ENCODE assay signal across 8 cellular contexts in genomic region chr19:6767081-6767356, GRCh38. TPM values are rescaled to one million over a fixed set of nuclear protein-coding genes. Genes with fewer than 3 reads are reported as not detected.
DNase-seq lines count a peak whose midpoint lies in the region; ATAC-seq, FAIRE-seq and TF ChIP-seq lines count a peak whose summit lies in the region.

No MANE protein-coding gene starts in this region.

- H3K27ac ChIP-seq in SK-N-SH (ENCODE audit: low read depth in 2 of 2, low read length in 1 of 2) (no peak overlapping the region), kidney (ENCODE audit: low read depth in 2 of 2, low read length in 2 of 2) (peak overlapping the region; percentile 41 to 60), transverse colon (peak overlapping the region; percentile 88 to 94 (median 90))

- peak overlapping the region; percentile 78; the same call in 1 of the 2 replicates for H2AFZ ChIP-seq in SK-N-SH (ENCODE audit: low read depth)

- H3K4me1 ChIP-seq in SK-N-SH (ENCODE audit: control insufficient read depth in 1 of 2, insufficient read depth in 2 of 2, low read depth in 1 of 2, low read length in 1 of 2) (no peaks in the 10 kb centered on the region; a peak in 2 of 4 replicates), kidney (ENCODE audit: control insufficient read depth in 1 of 2, insufficient read depth in 1 of 2, low read depth in 1 of 2, low read length in 2 of 2) (peaks cover 0 to 13% of the 10 kb centered on the region in 2 donors), transverse colon (peaks cover 0 to 24% (median 5%) of the 10 kb centered on the region in 4 donors)

- no peaks in the 10 kb centered on the region for H3K79me2 ChIP-seq in SK-N-SH (ENCODE audit: insufficient read depth)

- in situ Hi-C loops in transverse colon (cut with MboI; ENCODE audit: low pct_ligation_motif_present in 1 of 4, low pct_unique_long_range_greater_than_20kb in 1 of 4, low sequenced_read_pairs in 3 of 4), result no loop called here

- intact Hi-C loops in kidney (cut with DNase I), result no loop called here
- intact Hi-C loops in transverse colon (cut with DNase I; ENCODE audit: low total_unique reads), result no loop called here

- H3K4me3 ChIP-seq in SK-N-SH (ENCODE audit: low read depth in 2 of 2, low read length in 1 of 2) (peak overlapping the region; percentile 38; a peak in 2 of 4 replicates), kidney (ENCODE audit: low read length in 2 of 2) (peak overlapping the region; percentile 73 to 88), transverse colon (peak overlapping the region; percentile 25 to 61 (median 36))

- TF ChIP-seq CTCF in SK-N-SH (IDR thresholded peaks at IDR 0.05), result no peak
- TF ChIP-seq CTCF in WTC11 (IDR thresholded peaks at IDR 0.05), result no peak
- TF ChIP-seq CTCF in kidney (IDR thresholded peaks at IDR 0.05; ENCODE audit: borderline replicate concordance, extremely low read depth, insufficient read depth), result no peak
- no peak for TF ChIP-seq CTCF in transverse colon (IDR thresholded peaks at IDR 0.05)
- TF ChIP-seq CTCF in GM10248 (IDR thresholded peaks at IDR 0.05; ENCODE audit: control extremely low read depth, extremely low read depth, low read depth, missing control alignments), result no peak

- H3K36me3 ChIP-seq in SK-N-SH (replicated peaks in 1 of 2; ENCODE audit: control insufficient read depth in 1 of 2, insufficient read depth in 2 of 2, low read length in 1 of 2) (no peaks in the 10 kb centered on the region), kidney (ENCODE audit: control insufficient read depth in 1 of 2, insufficient read depth in 2 of 2, low read length in 2 of 2) (no peaks in the 10 kb centered on the region), transverse colon (no peaks in the 10 kb centered on the region)

- H4K20me1 ChIP-seq in SK-N-SH (ENCODE audit: insufficient read depth), result no peaks in the 10 kb centered on the region

- POLR2A ChIA-PET in SK-N-SH (lab: Yijun Ruan, JAX), result no interaction called here
- POLR2A ChIA-PET in WTC11 (lab: Charles Lee), result interaction anchor here (1.0 to 4.5 kb wide), 4 partner anchors 14 to 395 kb away, joined by 3 to 40 read pairs (median 12); partner anchors contain the start of genes ALKBH7 and GPR108
- POLR2A ChIA-PET in GM10248 (lab: Yijun Ruan, JAX), result no interaction called here

- TF ChIP-seq RAD21 in SK-N-SH (IDR thresholded peaks at IDR 0.05; ENCODE audit: low read length), result no peak

- H3K9me3 ChIP-seq in SK-N-SH, result no peaks in the 10 kb centered on the region
- no peaks in the 10 kb centered on the region for H3K9me3 ChIP-seq in kidney (ENCODE audit: control insufficient read depth in 1 of 2, low read length in 2 of 2)
- H3K9me3 ChIP-seq in transverse colon, result no peaks in the 10 kb centered on the region

- H3K9me2 ChIP-seq in SK-N-SH, result no peaks in the 10 kb centered on the region

- peaks cover 17% of the 10 kb centered on the region for H3K4me1 Mint-ChIP-seq in WTC11

- no peaks in the 10 kb centered on the region; the same call in 1 of the 2 replicates for H3K27me3 Mint-ChIP-seq in WTC11 (ENCODE audit: low read depth)

- WGBS in SK-N-SH (ENCODE audit: low lambda C conversion rate), result 4% methylated on average over 5 of the region's 15 CpGs
- 0% methylated on average over 15 of the region's 15 CpGs; no CpG with 5 or more reads in 1 of the 2 donors for WGBS in transverse colon (ENCODE audit: low coverage in 1 of 2), 2 donors

- no peak overlapping the region for H3K9ac ChIP-seq in SK-N-SH
- H3K9ac ChIP-seq in kidney (ENCODE audit: low read length in 2 of 2), result peak overlapping the region; percentile 30 to 83

- peak overlapping the region; percentile 89 for H3K4me3 Mint-ChIP-seq in WTC11

- no peaks in the 10 kb centered on the region for H3K9me3 Mint-ChIP-seq in WTC11

- no peak for TF ChIP-seq POLR2A in transverse colon (IDR thresholded peaks at IDR 0.05)

- peaks cover 3% of the 10 kb centered on the region; the same call in 1 of the 2 replicates for H3K36me3 Mint-ChIP-seq in WTC11

- FAIRE-seq in kidney (lab: Jason Lieb, UNC), result no peak

- H3F3A ChIP-seq in SK-N-SH (replicated peaks; ENCODE audit: insufficient read depth), result peaks cover 14% of the 10 kb centered on the region

- H3K27me3 ChIP-seq in SK-N-SH (ENCODE audit: insufficient read depth), result peaks cover 11% of the 10 kb centered on the region; the same call in 1 of the 2 replicates
- H3K27me3 ChIP-seq in transverse colon, result peaks cover 11% of the 10 kb centered on the region

- ATAC-seq in SK-N-SH treated with all-trans-retinoic acid at 6 μM for 48 hours, result no peak
- ATAC-seq in HG03064 (IDR thresholded peaks at IDR 0.05; ENCODE audit: low read depth, unreplicated experiment), result peak; percentile 29
- no peak; the same call in 1 of the 2 replicates for ATAC-seq in WTC11
- no peak for ATAC-seq in GM18517 (IDR thresholded peaks at IDR 0.05; ENCODE audit: unreplicated experiment)

- peak overlapping the region; percentile 100 for H3K27ac Mint-ChIP-seq in WTC11

- H3K4me2 ChIP-seq in SK-N-SH, result peak overlapping the region; percentile 83

- CTCF ChIA-PET in SK-N-SH (lab: Yijun Ruan, JAX), result no interaction called here
- CTCF ChIA-PET in WTC11 (lab: Charles Lee), result interaction anchor here (1.6 to 4.0 kb wide), 3 partner anchors 13 to 29 kb away, joined by 3 to 36 read pairs (median 26); partner anchors contain the start of genes GPR108 and TRIP10
- CTCF ChIA-PET in GM10248 (lab: Yijun Ruan, JAX), result interaction anchor here (1.7 kb wide), 1 partner anchor 13 kb away, joined by 4 read pairs; no protein-coding TSS in a partner anchor

- no peak for TF ChIP-seq EP300 in SK-N-SH (IDR thresholded peaks at IDR 0.05; ENCODE audit: borderline replicate concordance in 1 of 2, low read depth in 1 of 2, low read length in 1 of 2)
- no peak for TF ChIP-seq EP300 in transverse colon (IDR thresholded peaks at IDR 0.05; ENCODE audit: low read depth)

- DNase-seq in SK-N-SH (no peak), WTC11 (ENCODE audit: low spot score) (no peak), kidney (no peak), transverse colon (no peak), GM10248 (ENCODE audit: extremely low spot score) (no peak)

TF ChIP-seq in SK-N-SH, 30 proteins besides CTCF, POLR2A, EP300 and RAD21 (continues in another document):
- no peak for TF ChIP-seq JUND (IDR thresholded peaks at IDR 0.05)
- TF ChIP-seq EZH2phosphoT487 (IDR thresholded peaks at IDR 0.05; ENCODE audit: borderline replicate concordance, low read depth), result no peak
- no peak for TF ChIP-seq MAX (IDR thresholded peaks at IDR 0.05; ENCODE audit: low read depth)

TF ChIP-seq in SK-N-SH treated with all-trans-retinoic acid at 6 μM for 48 hours, 23 proteins besides CTCF, POLR2A, EP300 and RAD21 (continues in another document):
- no peak for TF ChIP-seq PPARA (CRISPR knock-in tag; IDR thresholded peaks at IDR 0.05; ENCODE audit: borderline replicate concordance)
- no peak for TF ChIP-seq TCF4 (CRISPR knock-in tag; IDR thresholded peaks at IDR 0.05; ENCODE audit: borderline replicate concordance)
- no peak for TF ChIP-seq RARB (CRISPR knock-in tag; IDR thresholded peaks at IDR 0.05)
- TF ChIP-seq ZNF565 (CRISPR knock-in tag; conservative IDR thresholded peaks at IDR 0.05; ENCODE audit: low read depth), result no peak
- no peak for TF ChIP-seq ZNF8 (CRISPR knock-in tag; IDR thresholded peaks at IDR 0.05)
- no peak for TF ChIP-seq TOX (CRISPR knock-in tag; IDR thresholded peaks at IDR 0.05; ENCODE audit: borderline replicate concordance)
- no peak for TF ChIP-seq OSR1 (CRISPR knock-in tag; IDR thresholded peaks at IDR 0.05)

TF ChIP-seq in WTC11, 78 proteins besides CTCF, POLR2A, EP300 and RAD21:
- TF ChIP-seq NFATC4 (CRISPR knock-in tag; IDR thresholded peaks at IDR 0.05), result no peak
- TF ChIP-seq MYBL2 (CRISPR knock-in tag; IDR thresholded peaks at IDR 0.05), result 0 out of 2 replicates have a peak, but pooled peaks have one; percentile 40

RNA-seq across cellular contexts. Expression of gene SH2D3A, which starts 0.2 kb away (rescaled TPM):
- polyA plus RNA-seq in SK-N-SH (2012; rRNA removed) (0.35 and 0.42 TPM in 2 replicates), kidney (ENCODE audit: insufficient read depth, low read depth, low replicate concordance) (12.5 TPM)
- polyA plus RNA-seq in SK-N-SH (2012; cell fraction: cytosol; rRNA removed), result 0.10 and 0.17 TPM in 2 replicates
- 1.2 and 1.4 TPM in 2 replicates for polyA plus RNA-seq in SK-N-SH (2012; cell fraction: nucleus; rRNA removed)
- total RNA-seq in WTC11 (2021) (25.1 to 30.3 TPM (median 26.7 TPM) in 3 replicates), kidney (35.4 TPM), transverse colon (100 to 1,000 TPM in 1 of 4 donors, 10 to 100 TPM in 3; 41.4 to 127 (median 55.5) TPM)

RNA-seq across cellular contexts. Expression of gene VAV1, which starts 5.5 kb away (rescaled TPM):
- 0.02 TPM in 1 of 2 replicates, not detected in the other for polyA plus RNA-seq in SK-N-SH (2012; rRNA removed)
- polyA plus RNA-seq in SK-N-SH (2012; cell fraction: cytosol; rRNA removed), result not detected in 2 replicates
- polyA plus RNA-seq in SK-N-SH (2012; cell fraction: nucleus; rRNA removed), result not detected in 2 replicates
- total RNA-seq in WTC11 (2021), result 0.73 to 0.83 TPM (median 0.80 TPM) in 3 replicates
- total RNA-seq in kidney, result 15.5 TPM
- 0.90 TPM for polyA plus RNA-seq in kidney (ENCODE audit: insufficient read depth, low read depth, low replicate concordance)
- total RNA-seq in transverse colon, result 10 to 100 TPM in 1 of 4 donors, 1 to 10 TPM in 2, under 1 TPM in 1; 0.60 to 10.8 (median 6.0) TPM

RNA-seq across cellular contexts. Expression of gene TRIP10, which starts 27.5 kb away (rescaled TPM):
- polyA plus RNA-seq in SK-N-SH (2012; rRNA removed) (35.4 and 42.9 TPM in 2 replicates), kidney (ENCODE audit: insufficient read depth, low read depth, low replicate concordance) (57.5 TPM)
- 24.5 and 27.4 TPM in 2 replicates for polyA plus RNA-seq in SK-N-SH (2012; cell fraction: cytosol; rRNA removed)
- 129 and 150 TPM in 2 replicates for polyA plus RNA-seq in SK-N-SH (2012; cell fraction: nucleus; rRNA removed)
- total RNA-seq in WTC11 (2021) (61.5 to 76.6 TPM (median 62.4 TPM) in 3 replicates), kidney (92.9 TPM), transverse colon (100 to 1,000 TPM in 1 of 4 donors, 10 to 100 TPM in 3; 55.5 to 227 (median 78.8) TPM)

RNA-seq across cellular contexts. Expression of gene GPR108, which starts 29.6 kb away (rescaled TPM):
- polyA plus RNA-seq in SK-N-SH (2012; rRNA removed), result 51.4 and 54.2 TPM in 2 replicates
- 23.5 and 33.8 TPM in 2 replicates for polyA plus RNA-seq in SK-N-SH (2012; cell fraction: cytosol; rRNA removed)
- polyA plus RNA-seq in SK-N-SH (2012; cell fraction: nucleus; rRNA removed), result 143 and 206 TPM in 2 replicates
- 48.7 to 59.5 TPM (median 54.2 TPM) in 3 replicates for total RNA-seq in WTC11 (2021)
- 113 TPM for total RNA-seq in kidney
- polyA plus RNA-seq in kidney (ENCODE audit: insufficient read depth, low read depth, low replicate concordance), result 144 TPM
- total RNA-seq in transverse colon, result 100 to 1,000 TPM in 2 of 4 donors, 10 to 100 TPM in 2; 38.0 to 118 (median 90.6) TPM

RNA-seq across cellular contexts. Expression of gene C3, which starts 46.6 kb away (rescaled TPM):
- polyA plus RNA-seq in SK-N-SH (2012; rRNA removed) (0.67 and 0.71 TPM in 2 replicates), kidney (ENCODE audit: insufficient read depth, low read depth, low replicate concordance) (452 TPM)
- 0.17 and 0.42 TPM in 2 replicates for polyA plus RNA-seq in SK-N-SH (2012; cell fraction: cytosol; rRNA removed)
- polyA plus RNA-seq in SK-N-SH (2012; cell fraction: nucleus; rRNA removed), result 0.99 and 1.9 TPM in 2 replicates
- total RNA-seq in WTC11 (2021) (7.0 to 9.3 TPM (median 8.9 TPM) in 3 replicates), kidney (3,831 TPM), transverse colon (100 to 1,000 TPM in 3 of 4 donors, 10 to 100 TPM in 1; 50.1 to 351 (median 194) TPM)

Comparison
In these comparisons a context has a peak if more than half of its experiments do, and no peak if none do; other contexts are left out.
1. H3K27ac ChIP-seq: peak in kidney (2 of 2) and transverse colon (4 of 4); none in SK-N-SH (0 of 2).
2. Peak in every context shown above with its lines, with median percentiles within 50 percentile points of each other: H3K4me3 ChIP-seq.